In genomic region chr4:182074139-182074538, GRCh38 we compare ENCODE assay signal across 18 cellular contexts.
DNase-seq lines count a peak whose midpoint lies in the region; ATAC-seq, FAIRE-seq and TF ChIP-seq lines count a peak whose summit lies in the region.
"Had no signal": no experiment of that assay in that cellular context is flagged by ENCODE, and none has a peak within 500 bp of the region (broad histone marks: within the 10 kb centered on the region; RNA-seq: fewer than 3 reads in every experiment).

No MANE protein-coding gene starts in this region.

- H3K23me2 ChIP-seq in H1 (ENCODE audit: low read depth, low read length), result 0 out of 2 replicates have a peak, but pooled peaks cover 2% of the 10 kb centered on the region

- 86% methylated on average over 3 of the region's 3 CpGs; no CpG with 5 or more reads in 1 of the 2 experiments for WGBS in H1 (ENCODE audit: extremely low coverage in 1 of 2, insufficient coverage in 1 of 2, insufficient read length in 1 of 2, insufficient replicate concordance in 2 of 2, low coverage in 1 of 2, low lambda C conversion rate in 2 of 2, missing lambda C conversion rate in 1 of 2), 2 experiments

- no peak for TF ChIP-seq EP300 in H1 (IDR thresholded peaks at IDR 0.05; ENCODE audit: borderline replicate concordance in 1 of 2, low read depth in 2 of 2, low read length in 2 of 2)

- no peak overlapping the region for H2BK20ac ChIP-seq in H1 (ENCODE audit: low read length)

- no peak for TF ChIP-seq POLR2A in H1 (IDR thresholded peaks at IDR 0.05; ENCODE audit: control extremely low read depth in 1 of 2, low read depth in 2 of 2, low read length in 2 of 2)

- H3K4ac ChIP-seq in H1 (replicated peaks; ENCODE audit: insufficient read length, low read depth, low read length), result peak overlapping the region; percentile 57

- H3K9ac ChIP-seq in H1 (replicated peaks in 1 of 4; ENCODE audit: extremely low read depth in 1 of 4, low read depth in 3 of 4, low read length in 3 of 4), result no peak overlapping the region

- H2AFZ ChIP-seq in H1 (ENCODE audit: low read length), result 0 out of 2 replicates have a peak overlapping the region, but pooled peaks have one; percentile 0

- H3K36me3 Mint-ChIP-seq in nephron progenitor cell (ENCODE audit: low read depth) (no peaks in the 10 kb centered on the region), osteocyte (ENCODE audit: unreplicated experiment) (peaks cover 23% of the 10 kb centered on the region)
- H3K36me3 Mint-ChIP-seq: CD4-positive, alpha-beta memory T cell had no signal

- H3K14ac ChIP-seq in H1 (ENCODE audit: insufficient read length), result no peak overlapping the region

- H2BK12ac ChIP-seq in H1 (ENCODE audit: low read depth, low read length), result no peak overlapping the region

- FAIRE-seq in H1 (lab: Jason Lieb, UNC), result no peak
- FAIRE-seq: A204.1, GM12878, GM18507, H54, HepG2, HTR-8/SVneo had no signal

- H3K23ac ChIP-seq in H1 (ENCODE audit: insufficient read length), result no peak overlapping the region

- H3K4me1 ChIP-seq in HEK293 (ENCODE audit: control insufficient read depth, insufficient read depth, low read length) (no peaks in the 10 kb centered on the region), H1 (replicated peaks in 1 of 4; ENCODE audit: control insufficient read depth in 3 of 4, insufficient read depth in 4 of 4, low read length in 3 of 4) (no peaks in the 10 kb centered on the region)

- POLR2A ChIA-PET in HEK293 (lab: Yijun Ruan, JAX), result no interaction called here
- POLR2A ChIA-PET in H1 (lab: Charles Lee; ENCODE audit: partially characterized antibody), result no interaction called here

- no peaks in the 10 kb centered on the region for H3K36me3 ChIP-seq in HEK293 (ENCODE audit: control insufficient read depth in 2 of 2, insufficient read depth in 1 of 2, low read length in 2 of 2)
- H3K36me3 ChIP-seq in H1 (ENCODE audit: control insufficient read depth in 2 of 4, insufficient read depth in 4 of 4, low read length in 3 of 4), result peaks cover 0 to 9% (median 0%) of the 10 kb centered on the region in 4 experiments; a peak in 2 of 8 replicates
- H3K36me3 ChIP-seq: BE2C had no signal

- peak overlapping the region; percentile 45 for H4K91ac ChIP-seq in H1 (replicated peaks; ENCODE audit: insufficient read length, low read length)

- H2BK15ac ChIP-seq in H1 (ENCODE audit: low read length), result no peak overlapping the region

- H3K4me3 Mint-ChIP-seq in nephron progenitor cell (no peak overlapping the region), osteocyte (ENCODE audit: unreplicated experiment) (no peak overlapping the region)
- H3K4me3 Mint-ChIP-seq: CD4-positive, alpha-beta memory T cell had no signal

- H3K4me3 ChIP-seq in HEK293 (ENCODE audit: low read depth, low read length), result no peak overlapping the region
- no peak overlapping the region for H3K4me3 ChIP-seq in H1 (ENCODE audit: extremely low read depth in 1 of 4, insufficient read depth in 2 of 4, low read depth in 3 of 4, low read length in 4 of 4)
- H3K4me3 ChIP-seq: GM12878 had no signal

- H3K27ac Mint-ChIP-seq in nephron progenitor cell (peak overlapping the region; percentile 67), osteocyte (ENCODE audit: unreplicated experiment) (peak overlapping the region; percentile 2)
- H3K27ac Mint-ChIP-seq: CD4-positive, alpha-beta memory T cell had no signal

- no peak for TF ChIP-seq RAD21 in H1 (IDR thresholded peaks at IDR 0.05 in 1 of 2, conservative IDR thresholded peaks at IDR 0.05 in 1 of 2; ENCODE audit: low read depth in 2 of 2, low read length in 2 of 2)

- H3K4me2 ChIP-seq in H1 (ENCODE audit: insufficient read depth in 1 of 2, low read depth in 2 of 2, low read length in 2 of 2), result no peak overlapping the region

- no peak overlapping the region for H4K8ac ChIP-seq in H1 (ENCODE audit: extremely low read depth, insufficient read depth, low read length)

- no peaks in the 10 kb centered on the region for H4K20me1 ChIP-seq in H1 (replicated peaks in 1 of 2; ENCODE audit: control insufficient read depth in 1 of 2, insufficient read depth in 2 of 2, low read length in 2 of 2)

- no peak overlapping the region for H3K18ac ChIP-seq in H1 (ENCODE audit: extremely low read depth, low read length)

- H3K4me1 Mint-ChIP-seq in nephron progenitor cell (peaks cover 18% of the 10 kb centered on the region), osteocyte (ENCODE audit: unreplicated experiment) (peaks cover 29% of the 10 kb centered on the region)
- H3K4me1 Mint-ChIP-seq: CD4-positive, alpha-beta memory T cell had no signal

- no peaks in the 10 kb centered on the region for H3K27me3 ChIP-seq in H1 (replicated peaks in 1 of 4; ENCODE audit: control insufficient read depth in 3 of 4, extremely low read depth in 1 of 4, insufficient read depth in 3 of 4, low read length in 3 of 4)
- H3K27me3 ChIP-seq: BE2C had no signal

- H3K27ac ChIP-seq in HEK293 (ENCODE audit: extremely low read depth, low read depth, low read length), result no peak overlapping the region
- H3K27ac ChIP-seq in H1 (ENCODE audit: low read depth, low read length), result no peak overlapping the region
- H3K27ac ChIP-seq: C4-2B had no signal

- no peaks in the 10 kb centered on the region; the same call in 1 of the 2 replicates for H3K79me1 ChIP-seq in H1 (ENCODE audit: low read depth, low read length)

- no peak overlapping the region for H2BK5ac ChIP-seq in H1 (ENCODE audit: low read depth, low read length)

- no peak for TF ChIP-seq CTCF in HEK293 (tag by site-specific recombination; IDR thresholded peaks at IDR 0.05)
- no peak for TF ChIP-seq CTCF in H1 (IDR thresholded peaks at IDR 0.05; ENCODE audit: control extremely low read depth in 1 of 3, insufficient read depth in 1 of 3, low read depth in 1 of 3, low read length in 3 of 3)
- TF ChIP-seq CTCF in nephron progenitor cell (IDR thresholded peaks at IDR 0.05), result no peak
- peak; percentile 14 for TF ChIP-seq CTCF in osteocyte (IDR thresholded peaks at IDR 0.05)

- H3K9me3 Mint-ChIP-seq in nephron progenitor cell (peaks cover 30% of the 10 kb centered on the region), osteocyte (ENCODE audit: unreplicated experiment) (no peaks in the 10 kb centered on the region)

- DNase-seq in H1 (ENCODE audit: low read depth in 1 of 2, low spot score in 2 of 2) (no peak), nephron progenitor cell (no peak), osteocyte (ENCODE audit: extremely low spot score, unreplicated experiment) (no peak), NCI-H226 (no peak)
- DNase-seq in activated CD4-positive, alpha-beta T cell treated with anti-CD3 and anti-CD28 coated beads, Interleukin-2, amount 50 U/mL, for 48 hours, result no peak
- DNase-seq in stimulated activated naive CD4-positive, alpha-beta T cell treated with Interleukin-2 at 50 U/mL for 16 hours (lab: John Stamatoyannopoulos, UW), result no peak
- DNase-seq: CD4-positive, alpha-beta memory T cell; DMS79 had no signal

- H3K9me3 ChIP-seq in HEK293 (ENCODE audit: control insufficient read depth, insufficient read depth, low read depth, low read length) (no peaks in the 10 kb centered on the region), H1 (ENCODE audit: insufficient read depth in 2 of 2, low read depth in 1 of 2, low read length in 1 of 2) (peaks cover 9 to 16% of the 10 kb centered on the region in 2 experiments)
- H3K9me3 ChIP-seq: BE2C had no signal

- H3K56ac ChIP-seq in H1 (replicated peaks; ENCODE audit: insufficient read length, low read depth, low read length), result no peak overlapping the region

- CTCF ChIA-PET in HEK293 (lab: Yijun Ruan, JAX) (interaction anchor here (0.6 kb wide), 1 partner anchor 305 kb away, joined by 6 read pairs; no protein-coding TSS in a partner anchor), H1 (lab: Charles Lee; ENCODE audit: partially characterized antibody) (interaction anchor here (0.9 to 1.2 kb wide), 2 partner anchors 11 to 75 kb away, joined by 3 to 4 read pairs; no protein-coding TSS in a partner anchor)

- no peak overlapping the region for H4K5ac ChIP-seq in H1 (ENCODE audit: insufficient read length, low read depth, low read length)

- no peaks in the 10 kb centered on the region for H3K79me2 ChIP-seq in H1 (ENCODE audit: control insufficient read depth in 1 of 2, insufficient read depth in 2 of 2, low read length in 2 of 2)

- no peak overlapping the region for H2AK5ac ChIP-seq in H1 (ENCODE audit: low read depth, low read length)

- H3K27me3 Mint-ChIP-seq in nephron progenitor cell (ENCODE audit: low read depth, poor library complexity) (peaks cover 19% of the 10 kb centered on the region), osteocyte (ENCODE audit: unreplicated experiment) (no peaks in the 10 kb centered on the region)

- no peak overlapping the region for H2BK120ac ChIP-seq in H1 (replicated peaks; ENCODE audit: low read depth, low read length)

- no peak for ATAC-seq in GM21717 (IDR thresholded peaks at IDR 0.05; ENCODE audit: unreplicated experiment)
- ATAC-seq: GM12878, HepG2 had no signal

TF ChIP-seq in HEK293, 187 proteins besides CTCF, POLR2A, EP300 and RAD21:
- TF ChIP-seq ZNF302 (tag by site-specific recombination; IDR thresholded peaks at IDR 0.05; ENCODE audit: low read depth), result no peak
- no peak for TF ChIP-seq ZNF776 (tag by site-specific recombination; IDR thresholded peaks at IDR 0.05; ENCODE audit: borderline replicate concordance)
- no peak for TF ChIP-seq ZNF670 (tag by site-specific recombination; IDR thresholded peaks at IDR 0.05; ENCODE audit: low read depth)
- peak; percentile 69 for TF ChIP-seq ZIC2 (tag by site-specific recombination; IDR thresholded peaks at IDR 0.05)

TF ChIP-seq in H1, 55 proteins besides CTCF, POLR2A, EP300 and RAD21:
- TF ChIP-seq RBBP5 (IDR thresholded peaks at IDR 0.05; ENCODE audit: borderline replicate concordance, low read depth, low read length) (no peak), HDAC2 (IDR thresholded peaks at IDR 0.05; ENCODE audit: borderline replicate concordance in 1 of 2, low read depth in 2 of 2, low read length in 2 of 2) (no peak), MAX (IDR thresholded peaks at IDR 0.05) (no peak), TEAD4 (IDR thresholded peaks at IDR 0.05; ENCODE audit: low read depth, low read length) (no peak), ZNF274 (IDR thresholded peaks at IDR 0.05; ENCODE audit: borderline replicate concordance, extremely low read depth, low read length) (no peak), TAF1 (IDR thresholded peaks at IDR 0.05; ENCODE audit: low read depth, low read length) (no peak), ASH2L (IDR thresholded peaks at IDR 0.05; ENCODE audit: low read length) (no peak), SP2 (IDR thresholded peaks at IDR 0.05; ENCODE audit: low read length) (no peak)
